23 cellular contexts compared by ENCODE assay signal in the genomic region with DNA sequence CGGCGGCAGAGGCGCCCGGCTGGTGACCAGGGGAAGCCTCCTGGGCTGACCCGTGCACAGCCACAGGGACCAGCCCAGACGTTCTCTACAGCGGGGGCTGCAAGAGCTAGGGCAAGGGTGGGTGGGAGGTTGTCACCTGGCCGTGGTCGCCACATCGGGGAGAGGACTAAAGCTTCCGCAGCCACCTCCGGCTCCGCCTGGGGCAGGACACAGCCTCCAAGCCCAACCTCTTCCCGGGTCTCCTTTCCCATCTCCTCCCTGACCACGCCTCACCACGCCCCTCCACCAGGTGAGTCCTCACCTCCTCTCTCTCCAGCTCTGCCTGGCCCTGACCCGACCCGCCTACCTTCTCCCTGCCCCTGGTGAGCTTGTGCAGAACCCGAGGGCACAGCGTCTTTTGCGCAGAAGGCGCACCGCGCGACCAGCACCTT.
DNase-seq lines count a peak whose midpoint lies in the region; ATAC-seq lines count a peak whose summit lies in the region.
"Had no signal": no experiment of that assay in that cellular context is flagged by ENCODE, and none has a peak within 500 bp of the region (broad histone marks: within the 10 kb centered on the region; RNA-seq: fewer than 3 reads in every experiment).

No MANE protein-coding gene starts in this region.

- H3K27ac ChIP-seq in neuronal stem cell (replicated peaks; ENCODE audit: low read length), result no peak overlapping the region
- H3K27ac ChIP-seq: 22Rv1, BLaER1 had no signal

- no peaks in the 10 kb centered on the region for H3K27me3 ChIP-seq in neuronal stem cell (ENCODE audit: control insufficient read depth in 3 of 3, insufficient read depth in 3 of 3, low read depth in 1 of 3, low read length in 3 of 3)
- H3K27me3 ChIP-seq: BLaER1 had no signal

- H2AFZ ChIP-seq in neuronal stem cell (ENCODE audit: low read length), result no peak overlapping the region

- no peak overlapping the region for H3K4me2 ChIP-seq in neuronal stem cell (ENCODE audit: insufficient read depth, low read length, poor library complexity, severe bottlenecking)
- H3K4me2 ChIP-seq: BLaER1 had no signal

- peak overlapping the region; percentile 66 for H3K14ac ChIP-seq in neuronal stem cell (ENCODE audit: low read length)

- no peak overlapping the region for H4K91ac ChIP-seq in neuronal stem cell (ENCODE audit: low read depth, low read length, poor library complexity)

- peak overlapping the region; percentile 42 for H2BK12ac ChIP-seq in neuronal stem cell (ENCODE audit: low read length)

- no peaks in the 10 kb centered on the region for H3K9me3 ChIP-seq in neuronal stem cell (replicated peaks in 1 of 2; ENCODE audit: control insufficient read depth in 2 of 2, insufficient read depth in 1 of 2, low read depth in 1 of 2, low read length in 2 of 2)
- H3K9me3 ChIP-seq: BLaER1 had no signal

- no peak overlapping the region for H2BK15ac ChIP-seq in neuronal stem cell (ENCODE audit: low read length)

- H3K36me3 Mint-ChIP-seq in activated naive CD4-positive, alpha-beta T cell treated with anti-CD3 and anti-CD28 coated beads, Interleukin-2, amount 50 U/mL, for 72 hours, result no peaks in the 10 kb centered on the region

- no CpG with 5 or more reads among the region's 25 CpGs for WGBS in neuronal stem cell (ENCODE audit: extremely low coverage in 2 of 2, insufficient read length in 2 of 2, insufficient replicate concordance in 1 of 2), 2 donors

- H3K79me1 ChIP-seq in neuronal stem cell (ENCODE audit: low read depth, low read length), result no peaks in the 10 kb centered on the region

- peak overlapping the region; percentile 64 for H2AK5ac ChIP-seq in neuronal stem cell (ENCODE audit: low read depth, low read length)

- DNase-seq in NCI-H1417 (lab: John Stamatoyannopoulos, UW) (peak in 2 of 3 experiments; percentile 76 to 81), NCI-H1417 treated with DMSO at 0.1 percent for 48 hours (lab: John Stamatoyannopoulos, UW) (no peak), NCI-H69 (lab: John Stamatoyannopoulos, UW) (peak; percentile 92), neuronal stem cell (ENCODE audit: low spot score) (no peak), NCI-H345 treated with DMSO at 0.1 percent for 48 hours (lab: John Stamatoyannopoulos, UW; ENCODE audit: unreplicated experiment) (no peak)
- no peak for DNase-seq in activated CD4-positive, alpha-beta T cell treated with anti-CD3 and anti-CD28 coated beads for 48 hours
- DNase-seq in activated naive CD4-positive, alpha-beta T cell treated with anti-CD3 and anti-CD28 coated beads, Interleukin-2, amount 50 U/mL, for 72 hours (ENCODE audit: low spot score in 2 of 2), result no peak
- DNase-seq: ACHN; CD4-positive, alpha-beta T cell; DMS79 treated with DMSO at 0.1 percent for 48 hours; Kasumi-1; NCI-H1436; NCI-H2029 treated with DMSO at 0.1 percent for 48 hours; NCI-H2171; NCI-H446; NCI-H774; NK-92 treated with Interleukin-12 subunit alpha and Interleukin-12 subunit beta, amount 100 ng/mL, for 24 hours had no signal

- no peak overlapping the region for H2BK5ac ChIP-seq in neuronal stem cell (ENCODE audit: low read length)

- no peaks in the 10 kb centered on the region for H3K36me3 ChIP-seq in neuronal stem cell (replicated peaks in 1 of 2; ENCODE audit: control insufficient read depth in 2 of 2, insufficient read depth in 2 of 2, low read length in 2 of 2)
- H3K36me3 ChIP-seq: BLaER1 had no signal

- peak overlapping the region; percentile 20 for H3K23ac ChIP-seq in neuronal stem cell (ENCODE audit: low read depth, low read length, poor library complexity)

- no peak overlapping the region for H2BK120ac ChIP-seq in neuronal stem cell (ENCODE audit: low read depth, low read length)

- H3K27ac Mint-ChIP-seq in activated naive CD4-positive, alpha-beta T cell treated with anti-CD3 and anti-CD28 coated beads, Interleukin-2, amount 50 U/mL, for 72 hours, result no peak overlapping the region
- H3K27ac Mint-ChIP-seq: CD4-positive, alpha-beta T cell had no signal

- no peaks in the 10 kb centered on the region for H3K9me3 Mint-ChIP-seq in activated naive CD4-positive, alpha-beta T cell treated with anti-CD3 and anti-CD28 coated beads, Interleukin-2, amount 50 U/mL, for 72 hours
- H3K9me3 Mint-ChIP-seq: CD4-positive, alpha-beta T cell had no signal

- no peak overlapping the region for H4K8ac ChIP-seq in neuronal stem cell (ENCODE audit: low read depth, low read length)

- peak; percentile 16 for ATAC-seq in esophagus mucosa
- ATAC-seq in activated naive CD4-positive, alpha-beta T cell treated with anti-CD3 and anti-CD28 coated beads, Interleukin-2, amount 50 U/mL, for 72 hours, result no peak
- ATAC-seq: GM12878, HCT116, SK-N-SH treated with all-trans-retinoic acid at 6 μM for 48 hours had no signal

- H3K4me3 ChIP-seq in neuronal stem cell (ENCODE audit: low read length in 2 of 2), result no peak overlapping the region
- H3K4me3 ChIP-seq: BLaER1, GM12878 had no signal

- H3K9ac ChIP-seq in neuronal stem cell (ENCODE audit: low read depth, low read length, poor library complexity), result no peak overlapping the region
- H3K9ac ChIP-seq: BLaER1 had no signal

- H3K4me1 ChIP-seq in neuronal stem cell (ENCODE audit: control insufficient read depth in 2 of 2, insufficient read depth in 1 of 2, low read depth in 1 of 2, low read length in 2 of 2), result peaks cover 4 to 12% of the 10 kb centered on the region in 2 donors

- H3K4ac ChIP-seq in neuronal stem cell (ENCODE audit: low read length), result no peak overlapping the region

- peak overlapping the region; percentile 24 for H3K18ac ChIP-seq in neuronal stem cell (ENCODE audit: low read length)

Comparison
In these comparisons a context has a peak if more than half of its experiments do, and no peak if none do; other contexts are left out.
1. DNase-seq: peak in NCI-H1417 (2 of 3) and NCI-H69 (single experiment); none in NCI-H1417 treated with DMSO at 0.1 percent for 48 hours (single experiment), neuronal stem cell (single experiment), activated CD4-positive, alpha-beta T cell treated with anti-CD3 and anti-CD28 coated beads for 48 hours (single experiment), activated naive CD4-positive, alpha-beta T cell treated with anti-CD3 and anti-CD28 coated beads, Interleukin-2, amount 50 U/mL, for 72 hours (0 of 2) and NCI-H345 treated with DMSO at 0.1 percent for 48 hours (single experiment).